In genomic region chr17:14196337-14196997, GRCh38 we compare ENCODE assay signal across 9 cellular contexts. TPM values are rescaled to one million over a fixed set of nuclear protein-coding genes. Genes with fewer than 3 reads are reported as not detected.
DNase-seq lines count a peak whose midpoint lies in the region; ATAC-seq and TF ChIP-seq lines count a peak whose summit lies in the region.
"Had no signal": no experiment of that assay in that cellular context is flagged by ENCODE, and none has a peak within 500 bp of the region (broad histone marks: within the 10 kb centered on the region; RNA-seq: fewer than 3 reads in every experiment).

No MANE protein-coding gene starts in this region.

- H3K27me3 ChIP-seq in left ventricle myocardium inferior (ENCODE audit: low read depth) (no peaks in the 10 kb centered on the region), Panc1 (ENCODE audit: control insufficient read depth, insufficient read depth, low read length) (no peaks in the 10 kb centered on the region), endodermal cell (ENCODE audit: control insufficient read depth, insufficient read depth, low read length, poor library complexity, severe bottlenecking) (no peaks in the 10 kb centered on the region)
- H3K27me3 ChIP-seq: pancreas had no signal

- peaks cover 12% of the 10 kb centered on the region for H3K4me1 Mint-ChIP-seq in endodermal cell

- H3K4me3 ChIP-seq in left ventricle myocardium inferior (no peak overlapping the region), Panc1 (ENCODE audit: low read depth in 2 of 2, low read length in 2 of 2) (no peak overlapping the region), endodermal cell (ENCODE audit: low read length) (no peak overlapping the region)
- H3K4me3 ChIP-seq: pancreas had no signal

- intact Hi-C loops in left ventricle myocardium inferior (cut with micrococcal nuclease), result no loop called here
- intact Hi-C loops in cardiac septum (cut with DNase I), result no loop called here
- intact Hi-C loops in Panc1 (cut with micrococcal nuclease; ENCODE audit: unreplicated experiment), result no loop called here

- 78 to 99% methylated on average over 1 to 4 of the region's 4 CpGs for WGBS in endodermal cell (ENCODE audit: insufficient coverage in 1 of 2, insufficient read length in 1 of 2), 2 experiments

- TF ChIP-seq CTCF in left ventricle myocardium inferior (IDR thresholded peaks at IDR 0.05; ENCODE audit: borderline replicate concordance) (peak; percentile 23), Panc1 (IDR thresholded peaks at IDR 0.05) (peak; percentile 30; the same call in 1 of the 2 replicates), endodermal cell (conservative IDR thresholded peaks at IDR 0.05) (peak; percentile 67)

- H3K27ac ChIP-seq in left ventricle myocardium inferior (replicated peaks), result no peak overlapping the region
- no peak overlapping the region for H3K27ac ChIP-seq in Panc1 (ENCODE audit: low read length)
- H3K27ac ChIP-seq in endodermal cell (ENCODE audit: low read depth, low read length), result no peak overlapping the region

- H3K9me3 ChIP-seq in left ventricle myocardium inferior (replicated peaks), result no peaks in the 10 kb centered on the region
- no peaks in the 10 kb centered on the region for H3K9me3 ChIP-seq in Panc1 (ENCODE audit: control insufficient read depth, insufficient read depth, low read depth, low read length)
- H3K9me3 ChIP-seq in endodermal cell (ENCODE audit: control insufficient read depth, low read length), result no peaks in the 10 kb centered on the region
- H3K9me3 ChIP-seq: pancreas had no signal

- no peak overlapping the region for H3K4me3 Mint-ChIP-seq in endodermal cell

- ATAC-seq in Panc1, result no peak
- ATAC-seq in GM21529 (IDR thresholded peaks at IDR 0.05; ENCODE audit: unreplicated experiment), result no peak
- ATAC-seq in HG02798 (IDR thresholded peaks at IDR 0.05; ENCODE audit: poor library complexity, unreplicated experiment), result no peak
- ATAC-seq: pancreas had no signal

- in situ Hi-C loops in Panc1 (cut with HindIII; ENCODE audit: low pct_unique_long_range_greater_than_20kb, low sequenced_read_pairs), result no loop called here

- H3K36me3 ChIP-seq in left ventricle myocardium inferior (peaks cover 2% of the 10 kb centered on the region), Panc1 (ENCODE audit: control insufficient read depth, insufficient read depth, low read length) (no peaks in the 10 kb centered on the region), endodermal cell (ENCODE audit: control insufficient read depth, insufficient read depth, low read length) (peaks cover 16% of the 10 kb centered on the region)
- H3K36me3 ChIP-seq: pancreas had no signal

- no peak overlapping the region for H3K9ac ChIP-seq in endodermal cell (ENCODE audit: extremely low read depth, low read length, poor library complexity, severe bottlenecking)

- DNase-seq in left ventricle myocardium inferior, result no peak
- DNase-seq in cardiac septum (ENCODE audit: low spot score), result no peak
- no peak for DNase-seq in Panc1 (ENCODE audit: low read depth, low spot score)
- DNase-seq in endodermal cell, result peak; percentile 44
- no peak for DNase-seq in NOMO-1 treated with dmso at 0.1 percent for 144 hours (lab: John Stamatoyannopoulos, UW; ENCODE audit: unreplicated experiment)
- no peak for DNase-seq in HPDE6-E6E7 (ENCODE audit: extremely low spot score)
- DNase-seq: pancreas had no signal

- H3K4me1 ChIP-seq in left ventricle myocardium inferior (peaks cover 38% of the 10 kb centered on the region), Panc1 (ENCODE audit: control insufficient read depth, insufficient read depth, low read length) (no peaks in the 10 kb centered on the region), endodermal cell (ENCODE audit: control insufficient read depth, insufficient read depth, low read length) (no peaks in the 10 kb centered on the region)
- H3K4me1 ChIP-seq: pancreas had no signal

- peaks cover 7% of the 10 kb centered on the region for H3K36me3 Mint-ChIP-seq in endodermal cell (ENCODE audit: low read depth)

- H3K9me3 Mint-ChIP-seq in endodermal cell, result no peaks in the 10 kb centered on the region

- CTCF ChIA-PET in Panc1 (lab: Charles Lee), result no interaction called here

- POLR2A ChIA-PET in Panc1 (lab: Charles Lee), result no interaction called here

- H3K27me3 Mint-ChIP-seq in endodermal cell (ENCODE audit: insufficient read depth), result no peaks in the 10 kb centered on the region

- H3K27ac Mint-ChIP-seq in endodermal cell, result no peak overlapping the region

- no TSS peak for BruUV-seq in Panc1 (replicated peaks; lab: Mats Ljungman, UMichigan)

RNA-seq across cellular contexts. Expression of gene CDRT15, which starts 40.2 kb away (rescaled TPM):
- total RNA-seq in left ventricle myocardium inferior (not detected), cardiac septum (not detected), Panc1 (2021; ENCODE audit: unreplicated experiment) (not detected), endodermal cell (not detected)
- not detected for polyA plus RNA-seq in Panc1 (2012; ENCODE audit: insufficient read length)
- polyA plus RNA-seq in endodermal cell (2013, experiment 1 of 2), result not detected
- not detected for polyA plus RNA-seq in endodermal cell (2013, experiment 2 of 2)
- total RNA-seq: pancreas had no signal
- polyA plus RNA-seq: pancreas had no signal
